Comparison of ENCODE assay signal across 17 cellular contexts in the genomic region with DNA sequence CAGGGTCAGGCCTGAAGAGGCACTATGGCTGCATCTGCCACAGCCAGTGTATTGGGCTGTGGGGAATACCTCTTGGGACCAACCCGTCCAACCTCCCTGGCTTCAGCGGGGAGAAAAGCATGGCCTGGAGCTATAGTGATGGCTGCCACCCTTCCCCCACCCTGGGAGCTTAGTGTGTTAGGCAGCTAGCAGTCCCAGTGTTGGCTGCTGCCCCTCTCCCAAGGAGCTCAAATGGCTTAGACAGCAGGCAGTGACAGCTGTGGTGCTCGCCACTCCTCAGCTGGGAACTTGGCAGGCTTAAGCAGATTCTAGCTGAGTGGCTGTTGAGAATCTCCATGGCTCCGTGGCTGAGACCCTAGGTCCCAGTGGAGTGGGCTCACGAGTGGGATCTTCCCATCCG. TPM values are rescaled to one million over a fixed set of nuclear protein-coding genes. Genes with fewer than 3 reads are reported as not detected.
DNase-seq lines count a peak whose midpoint lies in the region; ATAC-seq lines count a peak whose summit lies in the region.
"Had no signal": no experiment of that assay in that cellular context is flagged by ENCODE, and none has a peak within 500 bp of the region (broad histone marks: within the 10 kb centered on the region; RNA-seq: fewer than 3 reads in every experiment).

No MANE protein-coding gene starts in this region.

- no peak overlapping the region for H2BK120ac ChIP-seq in mesendoderm (ENCODE audit: low read depth, low read length)

- no peak overlapping the region for H4K5ac ChIP-seq in mesendoderm (ENCODE audit: low read length)

- no peaks in the 10 kb centered on the region for H3K36me3 ChIP-seq in mesendoderm (ENCODE audit: control insufficient read depth, insufficient read depth, low read length)

- ATAC-seq in HG02763 (IDR thresholded peaks at IDR 0.05; ENCODE audit: unreplicated experiment) (no peak), HG03354 (IDR thresholded peaks at IDR 0.05; ENCODE audit: poor library complexity, severe bottlenecking, unreplicated experiment) (no peak), GM19463 (IDR thresholded peaks at IDR 0.05; ENCODE audit: unreplicated experiment) (no peak)
- ATAC-seq: CD8-positive, alpha-beta T cell; K562 had no signal

- H3K4me2 ChIP-seq in mesendoderm (ENCODE audit: low read length), result no peak overlapping the region
- H3K4me2 ChIP-seq: PC-9 had no signal

- no peaks in the 10 kb centered on the region for H3K79me1 ChIP-seq in mesendoderm (ENCODE audit: low read length)

- H2BK15ac ChIP-seq in mesendoderm (replicated peaks; ENCODE audit: low read depth), result no peak overlapping the region

- no peak overlapping the region for H3K27ac ChIP-seq in mesendoderm (ENCODE audit: low read depth, low read length)
- H3K27ac ChIP-seq: PC-9 had no signal

- no peak overlapping the region for H4K8ac ChIP-seq in mesendoderm (ENCODE audit: low read depth, low read length)

- no peaks in the 10 kb centered on the region for H3K27me3 ChIP-seq in mesendoderm (ENCODE audit: insufficient read depth, low read length, poor library complexity)

- H3K4me3 ChIP-seq in mesendoderm (ENCODE audit: low read length), result no peak overlapping the region
- H3K4me3 ChIP-seq: K562, PC-9 had no signal

- H3K4ac ChIP-seq in mesendoderm (ENCODE audit: low read depth, low read length), result no peak overlapping the region

- WGBS in mesendoderm (ENCODE audit: extremely low coverage, insufficient coverage, low lambda C conversion rate), result no CpG with 5 or more reads among the region's 6 CpGs

- no peak overlapping the region for H2AK5ac ChIP-seq in mesendoderm (ENCODE audit: low read length)

- no peak overlapping the region for H3K56ac ChIP-seq in mesendoderm (ENCODE audit: low read length)

- no peak overlapping the region for H3K9ac ChIP-seq in mesendoderm (ENCODE audit: low read length)

- peak; percentile 71 for DNase-seq in NCI-H1694 treated with DMSO at 0.1 percent for 48 hours (lab: John Stamatoyannopoulos, UW)
- peak; percentile 99 for DNase-seq in NCI-H82 (lab: John Stamatoyannopoulos, UW)
- DNase-seq in mesendoderm, result peak; percentile 18
- DNase-seq in COLO829 (ENCODE audit: low spot score), result no peak
- DNase-seq: CD8-positive, alpha-beta T cell; GF-D8; HCEC 1CT; MV-4-11; NCI-H1417; NCI-H2029; NCI-H226; PC-9 had no signal

- no peak overlapping the region for H3K23ac ChIP-seq in mesendoderm (ENCODE audit: low read length)

- H3K4me1 ChIP-seq in mesendoderm (ENCODE audit: control insufficient read depth, low read depth, low read length), result no peaks in the 10 kb centered on the region

- no peaks in the 10 kb centered on the region for H3K79me2 ChIP-seq in mesendoderm (ENCODE audit: control insufficient read depth, insufficient read depth, low read length)

- H2BK5ac ChIP-seq in mesendoderm (ENCODE audit: low read length), result no peak overlapping the region

- H3K18ac ChIP-seq in mesendoderm (ENCODE audit: low read length), result no peak overlapping the region

RNA-seq across cellular contexts. Expression of a gene that starts 19.7 kb away (rescaled TPM):
- polyA plus RNA-seq in mesendoderm (2013, experiment 1 of 2), result not detected
- not detected for polyA plus RNA-seq in mesendoderm (2013, experiment 2 of 2)
- polyA plus RNA-seq: BJ, K562 had no signal

RNA-seq across cellular contexts. Expression of a gene that starts 23.8 kb away (rescaled TPM):
- polyA plus RNA-seq in mesendoderm (2013, experiment 1 of 2), result 6.5 TPM
- 6.6 TPM for polyA plus RNA-seq in mesendoderm (2013, experiment 2 of 2)

RNA-seq across cellular contexts. Expression of a gene that starts 58.9 kb away (rescaled TPM):
- 11.3 TPM for polyA plus RNA-seq in mesendoderm (2013, experiment 1 of 2)
- 12.4 TPM for polyA plus RNA-seq in mesendoderm (2013, experiment 2 of 2)
